In genomic region chr4:4733663-4734062, GRCh38 we compare ENCODE assay signal across 8 cellular contexts.
"Had no signal": no experiment of that assay in that cellular context is flagged by ENCODE, and none has a peak within 500 bp of the region (broad histone marks: within the 10 kb centered on the region; RNA-seq: fewer than 3 reads in every experiment).

No MANE protein-coding gene starts in this region.

- DNase-seq: GM23248, GOT3, H9, HCEC 1CT, HFFc6, IMR-90, KG1 had no signal

- H3K27ac ChIP-seq: GM23248 had no signal

- H3K4me3 ChIP-seq: GM23248, K562 had no signal

- ATAC-seq: K562 had no signal
